In genomic region chr2:158337018-158337417, GRCh38 we compare ENCODE assay signal across 25 cellular contexts.
"Had no signal": no experiment of that assay in that cellular context is flagged by ENCODE, and none has a peak within 500 bp of the region (broad histone marks: within the 10 kb centered on the region; RNA-seq: fewer than 3 reads in every experiment).

No MANE protein-coding gene starts in this region.

- H3K27ac ChIP-seq: coronary artery, esophagus muscularis mucosa, lower lobe of right lung, neutrophil, parathyroid adenoma, sigmoid colon, thoracic aorta, tibial nerve, upper lobe of left lung had no signal

- DNase-seq: dermis blood vessel endothelial cell; effector memory CD4-positive, alpha-beta T cell; left ventricle myocardium superior; lower lobe of right lung; natural killer cell; right cardiac atrium; sigmoid colon; stimulated activated CD4-positive, alpha-beta T cell treated with anti-CD3 and anti-CD28 coated beads, Interleukin-2, amount 100 ng/mL, for 24 hours; stimulated activated CD4-positive, alpha-beta T cell treated with anti-CD3 and anti-CD28 coated beads, Interleukin-4, amount 100 ng/mL, for 24 hours; stimulated activated naive CD4-positive, alpha-beta T cell treated with Interleukin-2 at 50 U/mL for 16 hours; substantia nigra; upper lobe of left lung had no signal

- ATAC-seq: left ventricle myocardium superior; lower lobe of right lung; natural killer cell; stimulated activated effector memory CD8-positive, alpha-beta T cell treated with anti-CD3 and anti-CD28 coated beads, Interleukin-12 subunit alpha, Interleukin-12 subunit beta, amount 100 ng/mL, for 72 hours had no signal

- H3K4me3 ChIP-seq: coronary artery, esophagus muscularis mucosa, lower lobe of right lung, sigmoid colon, thoracic aorta, tibial nerve, upper lobe of left lung had no signal

- H3K9ac ChIP-seq: parathyroid adenoma had no signal

- FAIRE-seq: endothelial cell of umbilical vein, frontal cortex, keratinocyte, urothelium cell line had no signal

- H3K4me1 Mint-ChIP-seq: natural killer cell; neural crest cell; stimulated activated effector memory CD8-positive, alpha-beta T cell treated with anti-CD3 and anti-CD28 coated beads, Interleukin-12 subunit alpha, Interleukin-12 subunit beta, amount 100 ng/mL, for 72 hours had no signal

- H3K27me3 ChIP-seq: esophagus muscularis mucosa, neutrophil, sigmoid colon, tibial nerve, upper lobe of left lung had no signal

- H3K36me3 ChIP-seq: esophagus muscularis mucosa, lower lobe of right lung, neutrophil, sigmoid colon, thoracic aorta, tibial nerve, upper lobe of left lung had no signal

- H2AFZ ChIP-seq: parathyroid adenoma had no signal

- H3K36me3 Mint-ChIP-seq: natural killer cell; stimulated activated effector memory CD8-positive, alpha-beta T cell treated with anti-CD3 and anti-CD28 coated beads, Interleukin-12 subunit alpha, Interleukin-12 subunit beta, amount 100 ng/mL, for 72 hours had no signal

- H3K4me3 Mint-ChIP-seq: natural killer cell; neural crest cell; stimulated activated effector memory CD8-positive, alpha-beta T cell treated with anti-CD3 and anti-CD28 coated beads, Interleukin-12 subunit alpha, Interleukin-12 subunit beta, amount 100 ng/mL, for 72 hours had no signal

- H3K79me2 ChIP-seq: parathyroid adenoma had no signal

- H3K27me3 Mint-ChIP-seq: progenitor cell of endocrine pancreas had no signal

- H3K4me1 ChIP-seq: esophagus muscularis mucosa, lower lobe of right lung, parathyroid adenoma, sigmoid colon, tibial nerve, upper lobe of left lung had no signal

- H3K9me3 ChIP-seq: esophagus muscularis mucosa, neutrophil, sigmoid colon, thoracic aorta, upper lobe of left lung had no signal
